In genomic region chr14:75334191-75335051, GRCh38 we compare ENCODE assay signal across 8 cellular contexts. TPM values are rescaled to one million over a fixed set of nuclear protein-coding genes. Genes with fewer than 3 reads are reported as not detected.
A peak's percentile ranks its signal among the peaks of the same experiment; 100 is the strongest.
DNase-seq lines count a peak whose midpoint lies in the region; ATAC-seq and TF ChIP-seq lines count a peak whose summit lies in the region.

No MANE protein-coding gene starts in this region.

- intact Hi-C loops in transverse colon (cut with DNase I; ENCODE audit: low total_unique reads), result no loop called here

- no peak overlapping the region for H3K9ac ChIP-seq in neuronal stem cell (ENCODE audit: low read depth, low read length, poor library complexity)

- no peak overlapping the region for H2BK120ac ChIP-seq in neuronal stem cell (ENCODE audit: low read depth, low read length)

- no peaks in the 10 kb centered on the region for H3K79me1 ChIP-seq in neuronal stem cell (ENCODE audit: low read depth, low read length)

- peak overlapping the region; percentile 31 for H2AK5ac ChIP-seq in neuronal stem cell (ENCODE audit: low read depth, low read length)

- H3K36me3 ChIP-seq in neuronal stem cell (replicated peaks in 1 of 2; ENCODE audit: control insufficient read depth in 2 of 2, insufficient read depth in 2 of 2, low read length in 2 of 2) (no peaks in the 10 kb centered on the region), transverse colon (no peaks in the 10 kb centered on the region)

- no peak for ATAC-seq in GM21737 (IDR thresholded peaks at IDR 0.05; ENCODE audit: unreplicated experiment)

- TF ChIP-seq CTCF in GM13976 (IDR thresholded peaks at IDR 0.05; ENCODE audit: borderline replicate concordance, control extremely low read depth, extremely low read depth, insufficient read depth, missing control alignments) (no peak), WI38 (IDR thresholded peaks at IDR 0.05; ENCODE audit: low read depth, low read length) (no peak), choroid plexus epithelial cell (conservative IDR thresholded peaks at IDR 0.05; ENCODE audit: low read depth, low read length) (no peak), transverse colon (IDR thresholded peaks at IDR 0.05) (no peak)

- H2BK15ac ChIP-seq in neuronal stem cell (ENCODE audit: low read length), result no peak overlapping the region

- no peak overlapping the region for H2BK12ac ChIP-seq in neuronal stem cell (ENCODE audit: low read length)

- H3K4ac ChIP-seq in neuronal stem cell (ENCODE audit: low read length), result no peak overlapping the region

- H3K14ac ChIP-seq in neuronal stem cell (ENCODE audit: low read length), result no peak overlapping the region

- H3K4me3 ChIP-seq in WI38 (ENCODE audit: low read depth, low read length) (peak overlapping the region; percentile 16; the same call in 1 of the 2 replicates), choroid plexus epithelial cell (ENCODE audit: low read depth, low read length) (no peak overlapping the region), neuronal stem cell (ENCODE audit: low read length in 2 of 2) (no peak overlapping the region), transverse colon (peak overlapping the region in 2 of 4 donors; percentile 13 to 29)

- H2AFZ ChIP-seq in neuronal stem cell (ENCODE audit: low read length), result peak overlapping the region; percentile 62

- H3K27ac ChIP-seq in neuronal stem cell (replicated peaks; ENCODE audit: low read length) (no peak overlapping the region), transverse colon (peak overlapping the region; percentile 45 to 79 (median 66))

- peaks cover 0 to 10% (median 0%) of the 10 kb centered on the region in 3 experiments for H3K27me3 ChIP-seq in neuronal stem cell (ENCODE audit: control insufficient read depth in 3 of 3, insufficient read depth in 3 of 3, low read depth in 1 of 3, low read length in 3 of 3)
- H3K27me3 ChIP-seq in transverse colon, result no peaks in the 10 kb centered on the region

- H4K91ac ChIP-seq in neuronal stem cell (ENCODE audit: low read depth, low read length, poor library complexity), result no peak overlapping the region

- no peak overlapping the region for H2BK5ac ChIP-seq in neuronal stem cell (ENCODE audit: low read length)

- no peak overlapping the region for H3K23ac ChIP-seq in neuronal stem cell (ENCODE audit: low read depth, low read length, poor library complexity)

- TF ChIP-seq EP300 in transverse colon (IDR thresholded peaks at IDR 0.05; ENCODE audit: low read depth), result no peak

- peak; percentile 29 for TF ChIP-seq POLR2A in transverse colon (IDR thresholded peaks at IDR 0.05)

- H3K4me1 ChIP-seq in neuronal stem cell (ENCODE audit: control insufficient read depth in 2 of 2, insufficient read depth in 1 of 2, low read depth in 1 of 2, low read length in 2 of 2) (peaks cover 3 to 12% of the 10 kb centered on the region in 2 donors), transverse colon (peaks cover 0 to 17% (median 0%) of the 10 kb centered on the region in 4 donors)

- no peak overlapping the region for H3K4me2 ChIP-seq in neuronal stem cell (ENCODE audit: insufficient read depth, low read length, poor library complexity, severe bottlenecking)

- in situ Hi-C loops in GM13976 (cut with MboI; ENCODE audit: low sequenced_read_pairs, unreplicated experiment) (no loop called here), transverse colon (cut with MboI; ENCODE audit: low pct_ligation_motif_present in 1 of 4, low pct_unique_long_range_greater_than_20kb in 1 of 4, low sequenced_read_pairs in 3 of 4) (no loop called here)

- peak; percentile 66 for DNase-seq in GM13976 (ENCODE audit: low spot score)
- DNase-seq in choroid plexus epithelial cell (ENCODE audit: low read depth), result peak; percentile 22
- DNase-seq in neuronal stem cell (ENCODE audit: low spot score), result no peak
- DNase-seq in transverse colon, result peak; percentile 53
- DNase-seq in NCI-H146 (lab: John Stamatoyannopoulos, UW), result no peak
- no peak for DNase-seq in DMS 273 treated with DMSO at 0.1 percent for 48 hours (lab: John Stamatoyannopoulos, UW)

- no peak overlapping the region for H3K18ac ChIP-seq in neuronal stem cell (ENCODE audit: low read length)

- WGBS in neuronal stem cell (ENCODE audit: extremely low coverage in 2 of 2, insufficient read length in 2 of 2, insufficient replicate concordance in 1 of 2), 2 donors, result no CpG with 5 or more reads among the region's 23 CpGs
- WGBS in transverse colon (ENCODE audit: low coverage in 1 of 2), 2 donors, result 51 to 53% methylated on average over 15 to 23 of the region's 23 CpGs

- H3K9me3 ChIP-seq in neuronal stem cell (replicated peaks in 1 of 2; ENCODE audit: control insufficient read depth in 2 of 2, insufficient read depth in 1 of 2, low read depth in 1 of 2, low read length in 2 of 2), result peaks cover 0 to 2% of the 10 kb centered on the region in 2 donors
- H3K9me3 ChIP-seq in transverse colon, result no peaks in the 10 kb centered on the region

- H4K8ac ChIP-seq in neuronal stem cell (ENCODE audit: low read depth, low read length), result no peak overlapping the region

RNA-seq across cellular contexts. Expression of gene FOS, which starts 55.8 kb away (rescaled TPM):
- 20.4 TPM for polyA plus RNA-seq in neuronal stem cell (2013, experiment 1 of 2)
- 21.0 TPM for polyA plus RNA-seq in neuronal stem cell (2013, experiment 2 of 2)
- 1,000 to 10,000 TPM in 2 of 4 donors, 100 to 1,000 TPM in 2; 345 to 1,356 (median 884) TPM for total RNA-seq in transverse colon

Comparison
In these comparisons a context has a peak if more than half of its experiments do, and no peak if none do; other contexts are left out.
1. DNase-seq: peak in GM13976 (single experiment), choroid plexus epithelial cell (single experiment) and transverse colon (single experiment); none in neuronal stem cell (single experiment), NCI-H146 (single experiment) and DMS 273 treated with DMSO at 0.1 percent for 48 hours (single experiment).